1 cellular context compared by ENCODE assay signal in the genomic region with DNA sequence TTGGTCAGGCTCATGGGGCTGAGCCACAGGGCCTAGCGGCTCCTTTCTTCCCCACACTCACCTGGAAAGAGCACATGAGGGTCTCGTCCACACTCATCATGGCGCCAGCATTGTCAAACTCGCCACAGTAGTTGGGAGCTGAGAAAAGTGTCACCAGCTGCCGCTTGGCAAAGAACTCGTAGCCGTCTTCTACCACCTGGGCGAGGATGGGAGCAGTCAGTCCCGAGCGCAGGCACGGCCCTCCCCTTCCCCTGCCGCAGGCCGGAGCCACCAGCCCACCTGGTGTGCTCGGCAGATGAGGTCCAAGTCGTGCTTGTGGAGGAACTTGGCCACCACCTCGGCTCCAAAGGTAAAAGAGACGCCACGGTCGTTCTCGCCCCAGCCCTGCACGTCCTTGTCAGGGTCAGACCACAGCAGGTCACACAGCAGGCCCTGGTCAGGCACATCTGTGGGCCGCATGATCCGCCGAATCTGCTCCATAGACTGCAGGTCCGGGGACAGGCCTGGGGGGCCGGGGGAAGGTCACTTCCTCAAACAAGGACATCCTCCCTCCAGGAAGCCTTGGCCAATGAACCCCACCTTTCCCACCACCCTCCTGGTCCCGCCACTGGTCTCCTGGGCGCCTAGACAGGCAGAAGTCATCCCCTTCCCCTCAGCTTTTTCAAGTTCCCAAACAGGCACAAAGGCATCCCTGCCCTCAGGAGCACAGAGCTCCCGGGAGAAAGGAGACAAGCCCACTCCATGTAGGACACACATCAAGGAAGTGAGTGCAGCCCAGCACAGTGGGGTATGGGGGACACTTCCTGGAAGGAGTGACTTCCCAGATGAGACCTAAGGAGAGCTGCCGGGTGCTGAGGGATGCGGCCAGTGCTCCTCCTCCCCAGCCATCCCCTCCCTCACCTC.
TF ChIP-seq lines count a peak whose summit lies in the region.

No MANE protein-coding gene starts in this region.

TF ChIP-seq in GM23338, 12 proteins besides CTCF, POLR2A, EP300 and RAD21:
- no peak for TF ChIP-seq ZNF114 (CRISPR knock-in tag; IDR thresholded peaks at IDR 0.05)
- TF ChIP-seq EZH2 (IDR thresholded peaks at IDR 0.05; ENCODE audit: low read depth, unreplicated experiment) = no peak
- TF ChIP-seq CREB1 (CRISPR knock-in tag; IDR thresholded peaks at IDR 0.05; ENCODE audit: low read depth) = no peak
- TF ChIP-seq POLR2AphosphoS5 (IDR thresholded peaks at IDR 0.05; ENCODE audit: low read depth) = no peak
- TF ChIP-seq, protein P1, sequence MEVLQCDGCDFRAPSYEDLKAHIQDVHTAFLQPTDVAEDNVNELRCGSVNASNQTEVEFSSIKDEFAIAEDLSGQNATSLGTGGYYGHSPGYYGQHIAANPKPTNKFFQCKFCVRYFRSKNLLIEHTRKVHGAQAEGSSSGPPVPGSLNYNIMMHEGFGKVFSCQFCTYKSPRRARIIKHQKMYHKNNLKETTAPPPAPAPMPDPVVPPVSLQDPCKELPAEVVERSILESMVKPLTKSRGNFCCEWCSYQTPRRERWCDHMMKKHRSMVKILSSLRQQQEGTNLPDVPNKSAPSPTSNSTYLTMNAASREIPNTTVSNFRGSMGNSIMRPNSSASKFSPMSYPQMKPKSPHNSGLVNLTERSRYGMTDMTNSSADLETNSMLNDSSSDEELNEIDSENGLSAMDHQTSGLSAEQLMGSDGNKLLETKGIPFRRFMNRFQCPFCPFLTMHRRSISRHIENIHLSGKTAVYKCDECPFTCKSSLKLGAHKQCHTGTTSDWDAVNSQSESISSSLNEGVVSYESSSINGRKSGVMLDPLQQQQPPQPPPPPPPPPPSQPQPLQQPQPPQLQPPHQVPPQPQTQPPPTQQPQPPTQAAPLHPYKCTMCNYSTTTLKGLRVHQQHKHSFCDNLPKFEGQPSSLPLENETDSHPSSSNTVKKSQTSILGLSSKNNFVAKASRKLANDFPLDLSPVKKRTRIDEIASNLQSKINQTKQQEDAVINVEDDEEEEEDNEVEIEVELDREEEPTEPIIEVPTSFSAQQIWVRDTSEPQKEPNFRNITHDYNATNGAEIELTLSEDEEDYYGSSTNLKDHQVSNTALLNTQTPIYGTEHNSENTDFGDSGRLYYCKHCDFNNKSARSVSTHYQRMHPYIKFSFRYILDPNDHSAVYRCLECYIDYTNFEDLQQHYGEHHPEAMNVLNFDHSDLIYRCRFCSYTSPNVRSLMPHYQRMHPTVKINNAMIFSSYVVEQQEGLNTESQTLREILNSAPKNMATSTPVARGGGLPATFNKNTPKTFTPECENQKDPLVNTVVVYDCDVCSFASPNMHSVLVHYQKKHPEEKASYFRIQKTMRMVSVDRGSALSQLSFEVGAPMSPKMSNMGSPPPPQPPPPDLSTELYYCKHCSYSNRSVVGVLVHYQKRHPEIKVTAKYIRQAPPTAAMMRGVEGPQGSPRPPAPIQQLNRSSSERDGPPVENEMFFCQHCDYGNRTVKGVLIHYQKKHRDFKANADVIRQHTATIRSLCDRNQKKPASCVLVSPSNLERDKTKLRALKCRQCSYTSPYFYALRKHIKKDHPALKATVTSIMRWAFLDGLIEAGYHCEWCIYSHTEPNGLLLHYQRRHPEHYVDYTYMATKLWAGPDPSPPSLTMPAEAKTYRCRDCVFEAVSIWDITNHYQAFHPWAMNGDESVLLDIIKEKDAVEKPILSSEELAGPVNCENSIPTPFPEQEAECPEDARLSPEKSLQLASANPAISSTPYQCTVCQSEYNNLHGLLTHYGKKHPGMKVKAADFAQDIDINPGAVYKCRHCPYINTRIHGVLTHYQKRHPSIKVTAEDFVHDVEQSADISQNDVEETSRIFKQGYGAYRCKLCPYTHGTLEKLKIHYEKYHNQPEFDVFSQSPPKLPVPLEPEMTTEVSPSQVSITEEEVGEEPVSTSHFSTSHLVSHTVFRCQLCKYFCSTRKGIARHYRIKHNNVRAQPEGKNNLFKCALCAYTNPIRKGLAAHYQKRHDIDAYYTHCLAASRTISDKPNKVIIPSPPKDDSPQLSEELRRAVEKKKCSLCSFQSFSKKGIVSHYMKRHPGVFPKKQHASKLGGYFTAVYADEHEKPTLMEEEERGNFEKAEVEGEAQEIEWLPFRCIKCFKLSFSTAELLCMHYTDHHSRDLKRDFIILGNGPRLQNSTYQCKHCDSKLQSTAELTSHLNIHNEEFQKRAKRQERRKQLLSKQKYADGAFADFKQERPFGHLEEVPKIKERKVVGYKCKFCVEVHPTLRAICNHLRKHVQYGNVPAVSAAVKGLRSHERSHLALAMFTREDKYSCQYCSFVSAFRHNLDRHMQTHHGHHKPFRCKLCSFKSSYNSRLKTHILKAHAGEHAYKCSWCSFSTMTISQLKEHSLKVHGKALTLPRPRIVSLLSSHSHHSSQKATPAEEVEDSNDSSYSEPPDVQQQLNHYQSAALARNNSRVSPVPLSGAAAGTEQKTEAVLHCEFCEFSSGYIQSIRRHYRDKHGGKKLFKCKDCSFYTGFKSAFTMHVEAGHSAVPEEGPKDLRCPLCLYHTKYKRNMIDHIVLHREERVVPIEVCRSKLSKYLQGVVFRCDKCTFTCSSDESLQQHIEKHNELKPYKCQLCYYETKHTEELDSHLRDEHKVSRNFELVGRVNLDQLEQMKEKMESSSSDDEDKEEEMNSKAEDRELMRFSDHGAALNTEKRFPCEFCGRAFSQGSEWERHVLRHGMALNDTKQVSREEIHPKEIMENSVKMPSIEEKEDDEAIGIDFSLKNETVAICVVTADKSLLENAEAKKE (CRISPR knock-in tag; IDR thresholded peaks at IDR 0.05) = no peak
- TF ChIP-seq NANOG (IDR thresholded peaks at IDR 0.05; ENCODE audit: borderline replicate concordance) = no peak
